ENCODE assay signal across 1 cellular context in the genomic region with DNA sequence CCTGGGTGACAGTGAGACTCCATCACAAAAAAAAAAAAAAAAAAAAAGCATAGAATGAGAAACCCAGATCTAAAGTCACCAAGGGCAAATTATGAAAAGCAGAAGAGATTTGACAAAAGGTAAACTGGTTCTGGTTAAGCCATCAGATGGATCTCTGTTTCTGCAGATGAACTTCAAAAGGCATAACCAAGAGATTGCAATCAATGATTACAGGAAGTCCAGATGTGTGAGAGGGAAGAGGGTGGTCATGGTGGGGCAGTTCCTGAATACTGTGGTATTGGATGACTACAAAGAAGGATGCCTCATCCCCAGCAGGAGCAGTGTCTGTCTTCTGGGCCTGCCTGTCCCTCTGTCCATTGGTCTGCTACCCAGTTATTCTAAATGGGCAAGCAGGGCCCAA.
TF ChIP-seq lines count a peak whose summit lies in the region.

No MANE protein-coding gene starts in this region.

TF ChIP-seq in HEK293, 187 proteins besides CTCF, POLR2A, EP300 and RAD21:
- TF ChIP-seq ZFP41 (tag by site-specific recombination; IDR thresholded peaks at IDR 0.05; ENCODE audit: borderline replicate concordance) (no peak), ZFP37 (tag by site-specific recombination; IDR thresholded peaks at IDR 0.05) (no peak), ZBTB17 (tag by site-specific recombination; IDR thresholded peaks at IDR 0.05) (peak; percentile 83), GFI1B (tag by site-specific recombination; IDR thresholded peaks at IDR 0.05) (no peak), ZNF391 (tag by site-specific recombination; IDR thresholded peaks at IDR 0.05; ENCODE audit: borderline replicate concordance, low read depth) (no peak), ZNF747 (tag by site-specific recombination; IDR thresholded peaks at IDR 0.05) (no peak), ZNF223 (tag by site-specific recombination; IDR thresholded peaks at IDR 0.05) (no peak)
- TF ChIP-seq, protein P1, sequence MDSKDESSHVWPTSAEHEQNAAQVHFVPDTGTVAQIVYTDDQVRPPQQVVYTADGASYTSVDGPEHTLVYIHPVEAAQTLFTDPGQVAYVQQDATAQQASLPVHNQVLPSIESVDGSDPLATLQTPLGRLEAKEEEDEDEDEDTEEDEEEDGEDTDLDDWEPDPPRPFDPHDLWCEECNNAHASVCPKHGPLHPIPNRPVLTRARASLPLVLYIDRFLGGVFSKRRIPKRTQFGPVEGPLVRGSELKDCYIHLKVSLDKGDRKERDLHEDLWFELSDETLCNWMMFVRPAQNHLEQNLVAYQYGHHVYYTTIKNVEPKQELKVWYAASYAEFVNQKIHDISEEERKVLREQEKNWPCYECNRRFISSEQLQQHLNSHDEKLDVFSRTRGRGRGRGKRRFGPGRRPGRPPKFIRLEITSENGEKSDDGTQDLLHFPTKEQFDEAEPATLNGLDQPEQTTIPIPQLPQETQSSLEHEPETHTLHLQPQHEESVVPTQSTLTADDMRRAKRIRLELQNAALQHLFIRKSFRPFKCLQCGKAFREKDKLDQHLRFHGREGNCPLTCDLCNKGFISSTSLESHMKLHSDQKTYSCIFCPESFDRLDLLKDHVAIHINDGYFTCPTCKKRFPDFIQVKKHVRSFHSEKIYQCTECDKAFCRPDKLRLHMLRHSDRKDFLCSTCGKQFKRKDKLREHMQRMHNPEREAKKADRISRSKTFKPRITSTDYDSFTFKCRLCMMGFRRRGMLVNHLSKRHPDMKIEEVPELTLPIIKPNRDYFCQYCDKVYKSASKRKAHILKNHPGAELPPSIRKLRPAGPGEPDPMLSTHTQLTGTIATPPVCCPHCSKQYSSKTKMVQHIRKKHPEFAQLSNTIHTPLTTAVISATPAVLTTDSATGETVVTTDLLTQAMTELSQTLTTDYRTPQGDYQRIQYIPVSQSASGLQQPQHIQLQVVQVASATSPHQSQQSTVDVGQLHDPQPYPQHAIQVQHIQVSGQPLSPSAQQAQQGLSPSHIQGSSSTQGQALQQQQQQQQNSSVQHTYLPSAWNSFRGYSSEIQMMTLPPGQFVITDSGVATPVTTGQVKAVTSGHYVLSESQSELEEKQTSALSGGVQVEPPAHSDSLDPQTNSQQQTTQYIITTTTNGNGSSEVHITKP (tag by site-specific recombination; IDR thresholded peaks at IDR 0.05): no peak
